Comparison of ENCODE assay signal across 24 cellular contexts in genomic region chr10:11795101-11795920, GRCh38. TPM values are rescaled to one million over a fixed set of nuclear protein-coding genes. Genes with fewer than 3 reads are reported as not detected.
DNase-seq lines count a peak whose midpoint lies in the region; ATAC-seq, FAIRE-seq and TF ChIP-seq lines count a peak whose summit lies in the region.
"Had no signal": no experiment of that assay in that cellular context is flagged by ENCODE, and none has a peak within 500 bp of the region (broad histone marks: within the 10 kb centered on the region; RNA-seq: fewer than 3 reads in every experiment).

No MANE protein-coding gene starts in this region.

- peak in 2 of 3 experiments; percentile 9 to 14 for DNase-seq in stimulated activated CD4-positive, alpha-beta T cell treated with anti-CD3 and anti-CD28 coated beads, TNF-alpha, amount 100 ng/mL, for 4 hours (ENCODE audit: low read depth in 3 of 3)
- DNase-seq in stimulated activated CD4-positive, alpha-beta T cell treated with anti-CD3 and anti-CD28 coated beads, Interleukin-4, amount 100 ng/mL, for 1 hour, result no peak
- DNase-seq in PC-9 (no peak), hepatocyte (ENCODE audit: low spot score) (no peak), urothelium cell line (ENCODE audit: low spot score) (no peak), AML-193 (lab: John Stamatoyannopoulos, UW) (no peak)
- DNase-seq: activated CD4-positive, alpha-beta memory T cell treated with anti-CD3 and anti-CD28 coated beads for 36 hours; activated naive CD8-positive, alpha-beta T cell treated with anti-CD3 and anti-CD28 coated beads, Interleukin-2, amount 10 ng/mL, durations not matched to agents 7 days and 5 days; CD4-positive, alpha-beta memory T cell; cerebellar nuclear complex; HCEC 1CT; heart right ventricle; immature natural killer cell; Karpas-422; mucosa of descending colon; NCI-H1048; NCI-H2029; NCI-H446; OCI-M1 had no signal

- intact Hi-C loops in PC-9 (cut with micrococcal nuclease; ENCODE audit: unreplicated experiment), result loop anchor here (2.0 kb wide), 1 partner anchor 15 kb away; no protein-coding TSS in a partner anchor

- FAIRE-seq in urothelium cell line (lab: Jason Lieb, UNC), result peak; percentile 95
- FAIRE-seq: G401.6 had no signal

- H3K9me3 ChIP-seq in PC-9 (ENCODE audit: insufficient read depth, low read depth), result no peaks in the 10 kb centered on the region
- H3K9me3 ChIP-seq in hepatocyte (ENCODE audit: low read depth), result no peaks in the 10 kb centered on the region
- H3K9me3 ChIP-seq: heart right ventricle, mucosa of descending colon, SJSA1 had no signal

- TF ChIP-seq CTCF in PC-9 (conservative IDR thresholded peaks at IDR 0.05) (no peak), hepatocyte (IDR thresholded peaks at IDR 0.05; ENCODE audit: poor library complexity) (no peak)

- no peaks in the 10 kb centered on the region for H3K36me3 ChIP-seq in PC-9 (ENCODE audit: low read depth)
- no peaks in the 10 kb centered on the region for H3K36me3 ChIP-seq in hepatocyte (replicated peaks; ENCODE audit: insufficient read depth, low read depth)
- H3K36me3 ChIP-seq: heart right ventricle, SJSA1 had no signal

- H4K20me1 ChIP-seq in PC-9 (ENCODE audit: insufficient read depth) (no peaks in the 10 kb centered on the region), hepatocyte (ENCODE audit: insufficient read depth, poor library complexity, severe bottlenecking) (no peaks in the 10 kb centered on the region)

- WGBS in hepatocyte (ENCODE audit: low lambda C conversion rate, missing lambda C conversion rate), result 95% methylated on average over 25 of the region's 25 CpGs

- H3K4me2 ChIP-seq in PC-9, result peak overlapping the region; percentile 81; the same call in 1 of the 2 replicates
- H3K4me2 ChIP-seq in hepatocyte, result no peak overlapping the region

- ATAC-seq in HG03432 (IDR thresholded peaks at IDR 0.05; ENCODE audit: unreplicated experiment), result no peak
- ATAC-seq: mucosa of descending colon had no signal

- CTCF ChIA-PET in PC-9 (lab: Charles Lee), result no interaction called here

- no peaks in the 10 kb centered on the region for H3K79me2 ChIP-seq in PC-9 (ENCODE audit: low read depth)
- H3K79me2 ChIP-seq in hepatocyte, result no peaks in the 10 kb centered on the region

- H3K27ac ChIP-seq in PC-9 (peak overlapping the region; percentile 88), hepatocyte (peak overlapping the region; percentile 97)
- H3K27ac ChIP-seq: heart right ventricle had no signal

- H3F3A ChIP-seq in PC-9 (ENCODE audit: insufficient read depth, low read depth), result peaks cover 13% of the 10 kb centered on the region

- no peak overlapping the region for H2AFZ ChIP-seq in PC-9
- H2AFZ ChIP-seq in hepatocyte, result no peak overlapping the region

- H3K4me3 ChIP-seq in PC-9, result no peak overlapping the region
- H3K4me3 ChIP-seq in hepatocyte, result no peak overlapping the region
- H3K4me3 ChIP-seq: heart right ventricle, mucosa of descending colon, SJSA1 had no signal

- H3K27me3 ChIP-seq in PC-9 (ENCODE audit: insufficient read depth, low read depth), result no peaks in the 10 kb centered on the region
- H3K27me3 ChIP-seq in hepatocyte, result no peaks in the 10 kb centered on the region
- H3K27me3 ChIP-seq: SJSA1 had no signal

- H3K9me2 ChIP-seq in PC-9 (ENCODE audit: insufficient read depth), result no peaks in the 10 kb centered on the region
- H3K9me2 ChIP-seq in hepatocyte (replicated peaks; ENCODE audit: insufficient read depth), result no peaks in the 10 kb centered on the region

- BruUV-seq in PC-9 (replicated peaks; lab: Mats Ljungman, UMichigan), result no TSS peak

- H3K4me1 ChIP-seq in PC-9 (replicated peaks; ENCODE audit: insufficient read depth) (peaks cover 17% of the 10 kb centered on the region), hepatocyte (ENCODE audit: insufficient read depth) (peaks cover 11% of the 10 kb centered on the region)

- POLR2A ChIA-PET in PC-9 (lab: Charles Lee; ENCODE audit: unreplicated experiment), result interaction anchor here (0.6 kb wide), 1 partner anchor 25 kb away, joined by 6 read pairs; no protein-coding TSS in a partner anchor

RNA-seq across cellular contexts. Expression of gene PROSER2, which starts 27.8 kb away (rescaled TPM):
- 66.6 and 87.5 TPM in 2 replicates for total RNA-seq in PC-9 (2021)
- total RNA-seq in hepatocyte, result 7.2 and 13.3 TPM in 2 replicates
- 24.3 and 39.9 TPM in 2 replicates for polyA plus RNA-seq in hepatocyte
- total RNA-seq: T-helper 1 cell treated with Interleukin-12 subunit alpha and Interleukin-12 subunit beta and Interleukin-4 antibody, amounts not matched to agents 30 ng/mL and 1 ng/mL, for 36 hours had no signal

RNA-seq across cellular contexts. Expression of gene ECHDC3, which starts 53.1 kb away (rescaled TPM):
- total RNA-seq in PC-9 (2021) (not detected in 2 replicates), hepatocyte (14.8 and 16.1 TPM in 2 replicates)
- polyA plus RNA-seq in hepatocyte, result 8.8 and 13.2 TPM in 2 replicates
- polyA plus RNA-seq: neural cell had no signal

Comparison
In these comparisons a context has a peak if more than half of its experiments do, and no peak if none do; other contexts are left out.
1. DNase-seq: peak in stimulated activated CD4-positive, alpha-beta T cell treated with anti-CD3 and anti-CD28 coated beads, TNF-alpha, amount 100 ng/mL, for 4 hours (2 of 3); none in stimulated activated CD4-positive, alpha-beta T cell treated with anti-CD3 and anti-CD28 coated beads, Interleukin-4, amount 100 ng/mL, for 1 hour (single experiment), PC-9 (0 of 2), hepatocyte (single experiment), urothelium cell line (single experiment) and AML-193 (0 of 2).
2. RNA of gene ECHDC3, which starts 53.1 kb away (total RNA-seq): 14.8 to 16.1 TPM in hepatocyte; not detected in PC-9; every median in the first group is over 10 times any median in the second.